1 cellular context compared by ENCODE assay signal in genomic region chr5:54535149-54535844, GRCh38.
TF ChIP-seq lines count a peak whose summit lies in the region.

No MANE protein-coding gene starts in this region.

TF ChIP-seq in GM23338, 12 proteins besides CTCF, POLR2A, EP300 and RAD21:
- TF ChIP-seq, protein P1, sequence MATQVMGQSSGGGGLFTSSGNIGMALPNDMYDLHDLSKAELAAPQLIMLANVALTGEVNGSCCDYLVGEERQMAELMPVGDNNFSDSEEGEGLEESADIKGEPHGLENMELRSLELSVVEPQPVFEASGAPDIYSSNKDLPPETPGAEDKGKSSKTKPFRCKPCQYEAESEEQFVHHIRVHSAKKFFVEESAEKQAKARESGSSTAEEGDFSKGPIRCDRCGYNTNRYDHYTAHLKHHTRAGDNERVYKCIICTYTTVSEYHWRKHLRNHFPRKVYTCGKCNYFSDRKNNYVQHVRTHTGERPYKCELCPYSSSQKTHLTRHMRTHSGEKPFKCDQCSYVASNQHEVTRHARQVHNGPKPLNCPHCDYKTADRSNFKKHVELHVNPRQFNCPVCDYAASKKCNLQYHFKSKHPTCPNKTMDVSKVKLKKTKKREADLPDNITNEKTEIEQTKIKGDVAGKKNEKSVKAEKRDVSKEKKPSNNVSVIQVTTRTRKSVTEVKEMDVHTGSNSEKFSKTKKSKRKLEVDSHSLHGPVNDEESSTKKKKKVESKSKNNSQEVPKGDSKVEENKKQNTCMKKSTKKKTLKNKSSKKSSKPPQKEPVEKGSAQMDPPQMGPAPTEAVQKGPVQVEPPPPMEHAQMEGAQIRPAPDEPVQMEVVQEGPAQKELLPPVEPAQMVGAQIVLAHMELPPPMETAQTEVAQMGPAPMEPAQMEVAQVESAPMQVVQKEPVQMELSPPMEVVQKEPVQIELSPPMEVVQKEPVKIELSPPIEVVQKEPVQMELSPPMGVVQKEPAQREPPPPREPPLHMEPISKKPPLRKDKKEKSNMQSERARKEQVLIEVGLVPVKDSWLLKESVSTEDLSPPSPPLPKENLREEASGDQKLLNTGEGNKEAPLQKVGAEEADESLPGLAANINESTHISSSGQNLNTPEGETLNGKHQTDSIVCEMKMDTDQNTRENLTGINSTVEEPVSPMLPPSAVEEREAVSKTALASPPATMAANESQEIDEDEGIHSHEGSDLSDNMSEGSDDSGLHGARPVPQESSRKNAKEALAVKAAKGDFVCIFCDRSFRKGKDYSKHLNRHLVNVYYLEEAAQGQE (IDR thresholded peaks at IDR 0.05; ENCODE audit: unreplicated experiment) = no peak
- TF ChIP-seq ZNF331 (CRISPR knock-in tag; IDR thresholded peaks at IDR 0.05; ENCODE audit: low read depth) = no peak
- TF ChIP-seq ZNF114 (CRISPR knock-in tag; IDR thresholded peaks at IDR 0.05) = no peak
- no peak for TF ChIP-seq EZH2 (IDR thresholded peaks at IDR 0.05; ENCODE audit: low read depth, unreplicated experiment)
- TF ChIP-seq ETS1 (IDR thresholded peaks at IDR 0.05) = no peak
- TF ChIP-seq ZNF462 (CRISPR knock-in tag; IDR thresholded peaks at IDR 0.05) = no peak
- no peak for TF ChIP-seq POLR2AphosphoS5 (IDR thresholded peaks at IDR 0.05; ENCODE audit: low read depth)
- TF ChIP-seq JUNB (IDR thresholded peaks at IDR 0.05; ENCODE audit: unreplicated experiment) = no peak
- no peak for TF ChIP-seq STAT1 (IDR thresholded peaks at IDR 0.05; ENCODE audit: unreplicated experiment)
- TF ChIP-seq EZH2phosphoT487 (IDR thresholded peaks at IDR 0.05; ENCODE audit: unreplicated experiment) = no peak
- no peak for TF ChIP-seq CREB1 (CRISPR knock-in tag; IDR thresholded peaks at IDR 0.05; ENCODE audit: low read depth)
- no peak for TF ChIP-seq NANOG (IDR thresholded peaks at IDR 0.05; ENCODE audit: borderline replicate concordance)
